In genomic region chr14:68978550-68978911, GRCh38 we compare ENCODE assay signal across 8 cellular contexts. TPM values are rescaled to one million over a fixed set of nuclear protein-coding genes. Genes with fewer than 3 reads are reported as not detected.
DNase-seq lines count a peak whose midpoint lies in the region; ATAC-seq and TF ChIP-seq lines count a peak whose summit lies in the region.

No MANE protein-coding gene starts in this region.

- WGBS in aorta, 2 donors: 0% methylated on average over 23 to 40 of the region's 40 CpGs

- peak; percentile 33 for DNase-seq in GM12865 (ENCODE audit: low read depth)
- no peak for DNase-seq in MM.1S
- DNase-seq in activated CD8-positive, alpha-beta memory T cell treated with anti-CD3 and anti-CD28 coated beads for 24 hours: peak; percentile 75
- no peak for DNase-seq in epithelial cell of prostate (ENCODE audit: low read depth, low spot score)
- DNase-seq in naive thymus-derived CD4-positive, alpha-beta T cell: peak in 8 of 9 donors; percentile 40 to 63 (median 51)
- peak; percentile 72 to 88 for DNase-seq in aorta

- no peaks in the 10 kb centered on the region for H3K79me2 ChIP-seq in MM.1S (ENCODE audit: low read length)

- 0 out of 2 replicates have a peak overlapping the region, but pooled peaks have one; percentile 23 for H2AFZ ChIP-seq in MM.1S (ENCODE audit: low read length)

- H3K4me3 Mint-ChIP-seq in naive thymus-derived CD4-positive, alpha-beta T cell: peak overlapping the region; percentile 75 to 98 (median 90)

- H3K27me3 ChIP-seq in MM.1S (replicated peaks; ENCODE audit: insufficient read depth, low read length) (no peaks in the 10 kb centered on the region), aorta (ENCODE audit: control insufficient read depth in 1 of 2, insufficient read depth in 2 of 2, low read length in 1 of 2) (no peaks in the 10 kb centered on the region)
- no peaks in the 10 kb centered on the region for H3K27me3 ChIP-seq in naive thymus-derived CD4-positive, alpha-beta T cell (ENCODE audit: control insufficient read depth in 2 of 2, insufficient read depth in 2 of 2, low read length in 2 of 2)

- TF ChIP-seq CTCF in GM12865 (IDR thresholded peaks at IDR 0.05; ENCODE audit: insufficient read depth, low read depth, low read length, missing control alignments) (no peak), MM.1S (IDR thresholded peaks at IDR 0.05; ENCODE audit: low read length) (no peak)

- H3K36me3 ChIP-seq in MM.1S (replicated peaks; ENCODE audit: insufficient read depth, low read length) (no peaks in the 10 kb centered on the region), aorta (ENCODE audit: control insufficient read depth in 1 of 2, insufficient read depth in 2 of 2, low read length in 1 of 2) (no peaks in the 10 kb centered on the region)
- H3K36me3 ChIP-seq in naive thymus-derived CD4-positive, alpha-beta T cell (ENCODE audit: control insufficient read depth in 2 of 3, insufficient read depth in 3 of 3, low read length in 3 of 3): peaks cover 0 to 34% (median 5%) of the 10 kb centered on the region in 3 experiments

- peaks cover 0 to 8% (median under 1%) of the 10 kb centered on the region in 11 donors for H3K9me3 Mint-ChIP-seq in naive thymus-derived CD4-positive, alpha-beta T cell

- peaks cover 29 to 63% (median 52%) of the 10 kb centered on the region in 7 donors for H3K4me1 Mint-ChIP-seq in naive thymus-derived CD4-positive, alpha-beta T cell

- H3K4me1 ChIP-seq in MM.1S (ENCODE audit: low read length): no peaks in the 10 kb centered on the region
- peaks cover 5 to 33% of the 10 kb centered on the region in 2 donors for H3K4me1 ChIP-seq in naive thymus-derived CD4-positive, alpha-beta T cell (ENCODE audit: control insufficient read depth in 2 of 2, insufficient read depth in 2 of 2, low read length in 2 of 2)
- peaks cover 2 to 8% of the 10 kb centered on the region in 2 donors for H3K4me1 ChIP-seq in aorta (ENCODE audit: control insufficient read depth in 1 of 2, insufficient read depth in 2 of 2, low read length in 2 of 2)

- H3F3A ChIP-seq in MM.1S (ENCODE audit: insufficient read depth, low read length): no peaks in the 10 kb centered on the region

- POLR2A ChIA-PET in naive thymus-derived CD4-positive, alpha-beta T cell (lab: Charles Lee): interaction anchor here (0.6 to 3.8 kb wide), 13 partner anchors 10 to 66 kb away, joined by 3 to 38 read pairs (median 4); no protein-coding TSS in a partner anchor

- intact Hi-C loops in naive thymus-derived CD4-positive, alpha-beta T cell (cut with micrococcal nuclease): loop anchor here (2.0 to 10.0 kb wide), 8 partner anchors 14 to 786 kb away; partner anchors contain the start of genes DCAF5 (in 2 of the 2), SRSF5 (in 1 of the 2) and SUSD6 (in 1 of the 2)
- intact Hi-C loops in aorta (cut with DNase I): loop anchor here (2.0 to 5.0 kb wide), 4 partner anchors 36 to 119 kb away; no protein-coding TSS in a partner anchor

- no peaks in the 10 kb centered on the region for H4K20me1 ChIP-seq in MM.1S (ENCODE audit: insufficient read depth, low read length)

- H3K9me3 ChIP-seq in MM.1S (replicated peaks; ENCODE audit: insufficient read depth, low read length) (no peaks in the 10 kb centered on the region), aorta (ENCODE audit: control insufficient read depth, low read length) (no peaks in the 10 kb centered on the region)
- H3K9me3 ChIP-seq in naive thymus-derived CD4-positive, alpha-beta T cell (ENCODE audit: control insufficient read depth in 2 of 3, low read length in 3 of 3): peaks cover 0 to 3% (median 0%) of the 10 kb centered on the region in 3 experiments

- H3K36me3 Mint-ChIP-seq in naive thymus-derived CD4-positive, alpha-beta T cell: peaks cover 11 to 25% (median 20%) of the 10 kb centered on the region in 5 donors

- ATAC-seq in naive thymus-derived CD4-positive, alpha-beta T cell: peak; percentile 33
- ATAC-seq in aorta (ENCODE audit: low FRiP score): peak; percentile 57
- no peak for ATAC-seq in HG03432 (IDR thresholded peaks at IDR 0.05; ENCODE audit: unreplicated experiment)
- ATAC-seq in HG02610 (IDR thresholded peaks at IDR 0.05; ENCODE audit: unreplicated experiment): no peak

- H3K27me3 Mint-ChIP-seq in naive thymus-derived CD4-positive, alpha-beta T cell: peaks cover 0 to 36% (median 0%) of the 10 kb centered on the region in 5 donors

- H3K4me3 ChIP-seq in GM12865 (ENCODE audit: low read depth, low read length) (peak overlapping the region; percentile 77), MM.1S (ENCODE audit: low read length) (peak overlapping the region; percentile 50), aorta (ENCODE audit: low read length in 2 of 2) (peak overlapping the region; percentile 76 to 95)
- peak overlapping the region; percentile 83 for H3K4me3 ChIP-seq in naive thymus-derived CD4-positive, alpha-beta T cell (ENCODE audit: low read length)

- peak overlapping the region; percentile 45; the same call in 1 of the 2 replicates for H3K4me2 ChIP-seq in MM.1S (ENCODE audit: low read depth, low read length)

- CTCF ChIA-PET in naive thymus-derived CD4-positive, alpha-beta T cell (lab: Charles Lee): interaction anchor here (0.5 to 2.8 kb wide), 6 partner anchors 11 to 689 kb away, joined by 3 to 8 read pairs (median 5); no protein-coding TSS in a partner anchor

- no peaks in the 10 kb centered on the region for H3K9me2 ChIP-seq in MM.1S (replicated peaks; ENCODE audit: insufficient read depth, low read length)

- H3K9ac ChIP-seq in MM.1S (ENCODE audit: low read length): no peak overlapping the region

- H3K27ac ChIP-seq in MM.1S (ENCODE audit: low read length) (no peak overlapping the region), epithelial cell of prostate (peak overlapping the region; percentile 99), aorta (ENCODE audit: low read depth in 1 of 2, low read length in 2 of 2) (peak overlapping the region; percentile 97 to 99)
- H3K27ac ChIP-seq in naive thymus-derived CD4-positive, alpha-beta T cell (ENCODE audit: low read depth, low read length): peak overlapping the region; percentile 87

- H3K27ac Mint-ChIP-seq in naive thymus-derived CD4-positive, alpha-beta T cell: peak overlapping the region in 8 of 9 donors; percentile 77 to 100 (median 98)

RNA-seq across cellular contexts. Expression of gene ACTN1, which starts 0.6 kb away (rescaled TPM):
- total RNA-seq in naive thymus-derived CD4-positive, alpha-beta T cell: 100 to 1,000 TPM in 4 of 5 experiments, 10 to 100 TPM in 1; 41.3 to 249 (median 227) TPM
- polyA plus RNA-seq in naive thymus-derived CD4-positive, alpha-beta T cell: 100 to 1,000 TPM; 188 to 390 TPM
- total RNA-seq in aorta: 1,000 to 10,000 TPM in 1 of 2 donors, 100 to 1,000 TPM in 1; 883 to 1,590 TPM
- polyA plus RNA-seq in aorta: 100 to 1,000 TPM in 1 of 2 donors, 10 to 100 TPM in 1; 82.0 to 378 TPM

Comparison
In these comparisons a context has a peak if more than half of its experiments do, and no peak if none do; other contexts are left out.
1. DNase-seq: peak in GM12865 (single experiment), activated CD8-positive, alpha-beta memory T cell treated with anti-CD3 and anti-CD28 coated beads for 24 hours (single experiment), naive thymus-derived CD4-positive, alpha-beta T cell (8 of 9) and aorta (2 of 2); none in MM.1S (single experiment) and epithelial cell of prostate (single experiment).
2. ATAC-seq: peak in naive thymus-derived CD4-positive, alpha-beta T cell (single experiment) and aorta (single experiment); none in HG03432 (single experiment) and HG02610 (single experiment).
3. Peak in every context shown above with its lines, with median percentiles within 50 percentile points of each other: H3K4me3 ChIP-seq.